ENCODE assay signal across 8 cellular contexts in the genomic region with DNA sequence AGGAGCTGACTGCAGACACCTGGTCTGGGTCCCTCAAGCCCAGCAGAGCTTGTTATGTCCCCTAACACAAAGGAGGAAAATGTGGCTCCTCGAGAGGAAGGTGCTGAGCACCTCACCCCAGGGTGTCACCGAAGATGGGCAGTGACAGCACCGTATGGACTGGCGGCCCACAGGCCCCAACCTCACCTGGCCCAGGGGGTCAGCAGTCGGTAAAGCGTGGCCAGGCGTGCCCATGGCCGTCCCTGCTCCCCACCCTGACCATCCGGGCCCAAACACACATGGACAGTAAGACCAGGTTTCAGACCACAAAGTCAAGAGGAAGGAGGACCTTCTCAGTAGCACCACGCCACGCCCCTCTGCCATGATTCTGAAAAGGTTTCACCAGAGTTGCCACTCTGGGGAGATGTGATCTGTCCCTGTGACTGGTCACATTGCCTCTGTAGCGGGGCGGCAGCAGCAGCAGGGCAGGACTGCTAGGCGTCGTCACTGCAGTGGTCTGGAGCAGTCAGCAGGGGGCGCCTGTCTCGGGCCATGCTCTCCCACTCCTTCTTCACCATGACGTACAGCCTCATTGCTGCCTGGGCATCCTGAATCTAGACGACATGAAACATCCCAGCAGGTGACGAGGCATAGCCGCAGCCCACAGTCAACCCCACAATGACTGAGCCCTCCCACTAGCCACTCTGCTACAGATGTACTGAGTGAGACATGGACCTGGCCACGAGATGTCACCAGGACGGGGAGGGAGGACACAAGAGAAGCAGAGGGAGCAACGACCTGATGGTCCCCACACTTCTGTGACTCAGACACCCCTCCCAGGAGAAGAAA. TPM values are rescaled to one million over a fixed set of nuclear protein-coding genes. Genes with fewer than 3 reads are reported as not detected.
DNase-seq lines count a peak whose midpoint lies in the region; TF ChIP-seq lines count a peak whose summit lies in the region.

No MANE protein-coding gene starts in this region.

- TF ChIP-seq CTCF in KMS-11 (conservative IDR thresholded peaks at IDR 0.05; ENCODE audit: low read depth, low read length) (peak; percentile 85), fibroblast of villous mesenchyme (IDR thresholded peaks at IDR 0.05; ENCODE audit: insufficient read depth, low read depth, low read length) (peak; percentile 90)

- no peaks in the 10 kb centered on the region for H3K4me1 ChIP-seq in KMS-11 (ENCODE audit: low read depth, poor library complexity, severe bottlenecking)

- H3K36me3 ChIP-seq in KMS-11 (ENCODE audit: insufficient read depth), result no peaks in the 10 kb centered on the region

- no peak overlapping the region for H3K9ac ChIP-seq in KMS-11

- H3K27ac ChIP-seq in KMS-11, result no peak overlapping the region

- no peaks in the 10 kb centered on the region for H3K27me3 ChIP-seq in KMS-11 (ENCODE audit: insufficient read depth, low read depth)

- no peaks in the 10 kb centered on the region for H3K79me2 ChIP-seq in KMS-11 (ENCODE audit: insufficient read depth, low read depth)

- H4K20me1 ChIP-seq in KMS-11 (ENCODE audit: insufficient read depth), result no peaks in the 10 kb centered on the region

- DNase-seq in NCI-H2171 treated with DMSO at 0.1 percent for 48 hours (lab: John Stamatoyannopoulos, UW) (peak; percentile 55), NCI-H2171 (lab: John Stamatoyannopoulos, UW) (no peak), SIG-M5 (lab: John Stamatoyannopoulos, UW) (peak; percentile 3), fibroblast of villous mesenchyme (ENCODE audit: low read depth) (peak; percentile 72), occipital lobe (lab: John Stamatoyannopoulos, UW) (peak; percentile 52), superior temporal gyrus (ENCODE audit: extremely low spot score) (peak; percentile 84)
- peak; percentile 65 for DNase-seq in activated effector memory CD4-positive, alpha-beta T cell treated with Interleukin-2 at 50 U/mL for 16 hours

- no peak overlapping the region for H3K4me2 ChIP-seq in KMS-11

- no peak overlapping the region for H2AFZ ChIP-seq in KMS-11 (ENCODE audit: low read depth)

- no peak overlapping the region for H3K4me3 ChIP-seq in KMS-11 (IDR thresholded peaks at IDR 0.05; ENCODE audit: insufficient read depth, low read depth, low read length)
- no peak overlapping the region for H3K4me3 ChIP-seq in fibroblast of villous mesenchyme (ENCODE audit: low read depth, low read length)

RNA-seq across cellular contexts. Expression of gene REXO4, which starts 11.1 kb away (rescaled TPM):
- total RNA-seq in fibroblast of villous mesenchyme, result 10.0 and 12.5 TPM in 2 replicates
- total RNA-seq in occipital lobe, result 15.1 TPM

RNA-seq across cellular contexts. Expression of gene ADAMTS13, which starts 15.5 kb away (rescaled TPM):
- total RNA-seq in fibroblast of villous mesenchyme, result 1.3 TPM in 2 replicates
- 2.2 TPM for total RNA-seq in occipital lobe

RNA-seq across cellular contexts. Expression of gene STKLD1, which starts 30.5 kb away (rescaled TPM):
- total RNA-seq in fibroblast of villous mesenchyme (0.32 and 2.6 TPM in 2 replicates), occipital lobe (1.6 TPM)

RNA-seq across cellular contexts. Expression of gene SURF4, which starts 30.8 kb away (rescaled TPM):
- total RNA-seq in fibroblast of villous mesenchyme, result 403 and 513 TPM in 2 replicates
- total RNA-seq in occipital lobe, result 88.6 TPM

RNA-seq across cellular contexts. Expression of gene SURF2, which starts 50.3 kb away (rescaled TPM):
- 12.1 and 16.1 TPM in 2 replicates for total RNA-seq in fibroblast of villous mesenchyme
- total RNA-seq in occipital lobe, result 9.7 TPM
